1 cellular context compared by ENCODE assay signal in the genomic region with DNA sequence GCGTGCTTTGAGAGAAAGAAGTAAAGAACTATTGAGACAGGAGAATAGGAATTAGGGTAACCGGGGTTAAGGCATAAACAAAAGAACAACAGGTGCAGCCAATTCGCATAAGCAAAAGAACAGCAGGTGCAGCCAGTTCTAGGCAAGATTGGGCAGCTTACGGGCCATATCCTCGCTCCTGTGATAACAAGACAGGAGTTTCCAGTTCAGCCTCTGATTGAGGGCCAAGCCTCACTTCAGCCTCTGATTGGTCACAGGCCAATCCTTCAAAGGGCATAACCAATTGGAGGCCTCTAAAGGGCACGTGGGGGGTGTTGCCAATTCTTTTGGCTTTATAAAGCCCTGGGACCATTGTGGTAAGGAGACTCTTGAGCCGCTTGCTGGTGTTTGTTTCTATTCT.
A peak's percentile ranks its signal among the peaks of the same experiment; 100 is the strongest.
TF ChIP-seq lines count a peak whose summit lies in the region.

No MANE protein-coding gene starts in this region.

TF ChIP-seq in GM12878, 131 proteins besides CTCF, POLR2A, EP300 and RAD21:
- TF ChIP-seq, protein P1, sequence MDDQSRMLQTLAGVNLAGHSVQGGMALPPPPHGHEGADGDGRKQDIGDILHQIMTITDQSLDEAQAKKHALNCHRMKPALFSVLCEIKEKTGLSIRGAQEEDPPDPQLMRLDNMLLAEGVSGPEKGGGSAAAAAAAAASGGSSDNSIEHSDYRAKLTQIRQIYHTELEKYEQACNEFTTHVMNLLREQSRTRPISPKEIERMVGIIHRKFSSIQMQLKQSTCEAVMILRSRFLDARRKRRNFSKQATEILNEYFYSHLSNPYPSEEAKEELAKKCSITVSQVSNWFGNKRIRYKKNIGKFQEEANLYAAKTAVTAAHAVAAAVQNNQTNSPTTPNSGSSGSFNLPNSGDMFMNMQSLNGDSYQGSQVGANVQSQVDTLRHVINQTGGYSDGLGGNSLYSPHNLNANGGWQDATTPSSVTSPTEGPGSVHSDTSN (IDR thresholded peaks at IDR 0.05; ENCODE audit: insufficient replicate concordance, low read depth, low read length), result peak; percentile 69
- 0 out of 4 replicates have a peak, but pooled peaks of 1 of the 2 experiments have one; percentile 9 for TF ChIP-seq BHLHE40 (IDR thresholded peaks at IDR 0.05; ENCODE audit: borderline replicate concordance in 1 of 2, low read depth in 2 of 2, low read length in 1 of 2)
- TF ChIP-seq, protein P2, sequence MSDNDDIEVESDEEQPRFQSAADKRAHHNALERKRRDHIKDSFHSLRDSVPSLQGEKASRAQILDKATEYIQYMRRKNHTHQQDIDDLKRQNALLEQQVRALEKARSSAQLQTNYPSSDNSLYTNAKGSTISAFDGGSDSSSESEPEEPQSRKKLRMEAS (IDR thresholded peaks at IDR 0.05; ENCODE audit: low read depth, low read length), result no peak
- TF ChIP-seq, protein P3, sequence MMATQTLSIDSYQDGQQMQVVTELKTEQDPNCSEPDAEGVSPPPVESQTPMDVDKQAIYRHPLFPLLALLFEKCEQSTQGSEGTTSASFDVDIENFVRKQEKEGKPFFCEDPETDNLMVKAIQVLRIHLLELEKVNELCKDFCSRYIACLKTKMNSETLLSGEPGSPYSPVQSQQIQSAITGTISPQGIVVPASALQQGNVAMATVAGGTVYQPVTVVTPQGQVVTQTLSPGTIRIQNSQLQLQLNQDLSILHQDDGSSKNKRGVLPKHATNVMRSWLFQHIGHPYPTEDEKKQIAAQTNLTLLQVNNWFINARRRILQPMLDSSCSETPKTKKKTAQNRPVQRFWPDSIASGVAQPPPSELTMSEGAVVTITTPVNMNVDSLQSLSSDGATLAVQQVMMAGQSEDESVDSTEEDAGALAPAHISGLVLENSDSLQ (IDR thresholded peaks at IDR 0.05), result peak; percentile 78
TF ChIP-seq in GM12878: peak in this region for 3.
